Comparison of ENCODE assay signal across 11 cellular contexts in the genomic region with DNA sequence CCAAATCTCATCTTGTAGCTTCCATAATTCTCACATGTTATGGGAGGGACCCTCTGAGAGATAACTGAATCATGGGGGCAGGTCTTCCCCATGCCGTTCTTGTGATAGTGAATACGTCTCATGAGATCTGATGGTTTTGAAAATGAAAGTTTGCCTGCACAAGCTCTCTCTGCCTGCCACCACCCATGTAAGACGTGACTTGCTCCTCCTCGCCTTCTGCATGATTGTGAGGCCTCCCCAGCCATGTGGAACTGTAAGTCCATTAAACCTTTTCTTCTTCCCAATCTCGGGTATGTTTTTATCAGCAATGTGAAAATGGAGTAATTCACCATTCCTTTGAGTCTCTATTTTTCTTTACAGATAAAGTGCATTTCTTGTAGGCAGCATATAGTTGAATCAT.
"Had no signal": no experiment of that assay in that cellular context is flagged by ENCODE, and none has a peak within 500 bp of the region (broad histone marks: within the 10 kb centered on the region; RNA-seq: fewer than 3 reads in every experiment).

No MANE protein-coding gene starts in this region.

- H3K4me3 Mint-ChIP-seq: GM23338, H9, HFFc6 had no signal

- H3K36me3 ChIP-seq: HAP-1 had no signal

- H3K27ac Mint-ChIP-seq: GM23338, H9, HFFc6 had no signal

- ATAC-seq: GM23338, HCT116 had no signal

- H3K9me3 ChIP-seq: HAP-1 had no signal

- H3K4me2 ChIP-seq: GM23338 had no signal

- H3K4me3 ChIP-seq: GM23248, GM23338, HAP-1 had no signal

- H3K4me1 Mint-ChIP-seq: GM23338, H9 had no signal

- FAIRE-seq: H1, H54 had no signal

- H3K9ac ChIP-seq: GM23248 had no signal

- H3K4me1 ChIP-seq: HAP-1 had no signal

- DNase-seq: GM23248, GOT3, H7, H9, HCEC 1CT, HFFc6 had no signal

- H2AFZ ChIP-seq: GM23248, GM23338 had no signal

- H3K27ac ChIP-seq: GM23248 had no signal
